In genomic region chr16:30874821-30875717, GRCh38 we compare ENCODE assay signal across 1 cellular context.
TF ChIP-seq lines count a peak whose summit lies in the region.

No MANE protein-coding gene starts in this region.

TF ChIP-seq in HepG2, 621 proteins besides CTCF, POLR2A, EP300 and RAD21 (continued from another document and continues in another):
- peak; percentile 18; the same call in 1 of the 2 replicates for TF ChIP-seq GLI4 (CRISPR knock-in tag; IDR thresholded peaks at IDR 0.05; ENCODE audit: borderline replicate concordance)
- peak; percentile 93 for TF ChIP-seq RXRB (CRISPR knock-in tag; IDR thresholded peaks at IDR 0.05; ENCODE audit: borderline replicate concordance)
- peak; percentile 80 for TF ChIP-seq HCFC1 (IDR thresholded peaks at IDR 0.05; ENCODE audit: low read depth, low read length)
- peak in 1 of 2 experiments; percentile 75; a peak in 2 of 4 replicates for TF ChIP-seq ATF4 (CRISPR knock-in tag; IDR thresholded peaks at IDR 0.05)
- TF ChIP-seq ZBTB7B (CRISPR knock-in tag; IDR thresholded peaks at IDR 0.05) = peak; percentile 94
- TF ChIP-seq ZNF382 (CRISPR knock-in tag; IDR thresholded peaks at IDR 0.05; ENCODE audit: borderline replicate concordance) = no peak
- TF ChIP-seq MAFK (conservative IDR thresholded peaks at IDR 0.05 in 1 of 2, IDR thresholded peaks at IDR 0.05 in 1 of 2; ENCODE audit: low read length in 2 of 2) = no peak
- no peak for TF ChIP-seq NFIC (IDR thresholded peaks at IDR 0.05; ENCODE audit: low read length)
- peak; percentile 93 for TF ChIP-seq ZNF317 (CRISPR knock-in tag; IDR thresholded peaks at IDR 0.05)
- no peak for TF ChIP-seq NCOR1 (IDR thresholded peaks at IDR 0.05; ENCODE audit: borderline replicate concordance, low read length)
- TF ChIP-seq ZNF282 (IDR thresholded peaks at IDR 0.05; ENCODE audit: partially characterized antibody) = no peak
- TF ChIP-seq ZNF724P (CRISPR knock-in tag; IDR thresholded peaks at IDR 0.05; ENCODE audit: borderline replicate concordance) = peak; percentile 65; the same call in 1 of the 2 replicates
- TF ChIP-seq ZFP37 (CRISPR knock-in tag; IDR thresholded peaks at IDR 0.05; ENCODE audit: borderline replicate concordance) = peak; percentile 97
- peak; percentile 99 for TF ChIP-seq SAP130 (CRISPR knock-in tag; IDR thresholded peaks at IDR 0.05; ENCODE audit: low read depth)
- TF ChIP-seq FOXP4 (CRISPR knock-in tag; IDR thresholded peaks at IDR 0.05) = peak; percentile 82
- TF ChIP-seq MTF1 (CRISPR knock-in tag; IDR thresholded peaks at IDR 0.05) = peak; percentile 90
- TF ChIP-seq ZNF547 (CRISPR knock-in tag; IDR thresholded peaks at IDR 0.05) = peak; percentile 87; the same call in 1 of the 2 replicates
- peak; percentile 99 for TF ChIP-seq YEATS4 (CRISPR knock-in tag; IDR thresholded peaks at IDR 0.05; ENCODE audit: borderline replicate concordance)
- TF ChIP-seq ZNF580 (CRISPR knock-in tag; IDR thresholded peaks at IDR 0.05; ENCODE audit: borderline replicate concordance, low read depth) = peak; percentile 99; the same call in 1 of the 2 replicates
- peak; percentile 93; the same call in 1 of the 2 replicates for TF ChIP-seq ZNF576 (CRISPR knock-in tag; IDR thresholded peaks at IDR 0.05)
- peak; percentile 97 for TF ChIP-seq BCL3 (CRISPR knock-in tag; IDR thresholded peaks at IDR 0.05)
- TF ChIP-seq HOMEZ (CRISPR knock-in tag; IDR thresholded peaks at IDR 0.05; ENCODE audit: low read depth) = no peak
- peak; percentile 87 for TF ChIP-seq THAP8 (CRISPR knock-in tag; IDR thresholded peaks at IDR 0.05; ENCODE audit: borderline replicate concordance)
- TF ChIP-seq ZKSCAN8 (CRISPR knock-in tag; IDR thresholded peaks at IDR 0.05; ENCODE audit: borderline replicate concordance) = peak; percentile 98
- TF ChIP-seq NFRKB (IDR thresholded peaks at IDR 0.05) = no peak
- peak; percentile 97 for TF ChIP-seq HBP1 (CRISPR knock-in tag; IDR thresholded peaks at IDR 0.05; ENCODE audit: low read depth)
- TF ChIP-seq FOXM1 (CRISPR knock-in tag; IDR thresholded peaks at IDR 0.05) = no peak
- peak; percentile 92; the same call in 1 of the 2 replicates for TF ChIP-seq GZF1 (CRISPR knock-in tag; IDR thresholded peaks at IDR 0.05)
- peak; percentile 80 for TF ChIP-seq PAXIP1 (CRISPR knock-in tag; conservative IDR thresholded peaks at IDR 0.05)
- peak; percentile 74; the same call in 1 of the 2 replicates for TF ChIP-seq TFAP4 (IDR thresholded peaks at IDR 0.05; ENCODE audit: borderline replicate concordance, low read depth)
- TF ChIP-seq ZNF629 (CRISPR knock-in tag; conservative IDR thresholded peaks at IDR 0.05) = peak; percentile 99
- peak; percentile 92; the same call in 1 of the 2 replicates for TF ChIP-seq CREBL2 (CRISPR knock-in tag; IDR thresholded peaks at IDR 0.05; ENCODE audit: borderline replicate concordance)
- peak; percentile 48; the same call in 1 of the 2 replicates for TF ChIP-seq FOSL1 (CRISPR knock-in tag; IDR thresholded peaks at IDR 0.05; ENCODE audit: borderline replicate concordance)
- TF ChIP-seq TEAD3 (CRISPR knock-in tag; optimal IDR thresholded peaks at IDR 0.05; ENCODE audit: borderline replicate concordance) = peak; percentile 83
- TF ChIP-seq HINFP (CRISPR knock-in tag; IDR thresholded peaks at IDR 0.05; ENCODE audit: low read depth) = peak; percentile 93
- TF ChIP-seq HNRNPK (IDR thresholded peaks at IDR 0.05; ENCODE audit: low read depth, low read length, poor library complexity, severe bottlenecking) = peak; percentile 73
- TF ChIP-seq GMEB2 (CRISPR knock-in tag; IDR thresholded peaks at IDR 0.05; ENCODE audit: low read depth) = peak; percentile 60; the same call in 1 of the 2 replicates
- peak; percentile 78 for TF ChIP-seq RARA (CRISPR knock-in tag; IDR thresholded peaks at IDR 0.05)
- peak; percentile 86 for TF ChIP-seq FOXO1 (CRISPR knock-in tag; IDR thresholded peaks at IDR 0.05)
- peak; percentile 86 for TF ChIP-seq ZBTB2 (CRISPR knock-in tag; IDR thresholded peaks at IDR 0.05; ENCODE audit: low read depth)
- peak; percentile 89 for TF ChIP-seq SATB2 (CRISPR knock-in tag; IDR thresholded peaks at IDR 0.05)
- peak; percentile 99 for TF ChIP-seq ZNF451 (CRISPR knock-in tag; IDR thresholded peaks at IDR 0.05)
